ENCODE assay signal across 8 cellular contexts in genomic region chr1:23530089-23530749, GRCh38.
DNase-seq lines count a peak whose midpoint lies in the region; ATAC-seq and TF ChIP-seq lines count a peak whose summit lies in the region.

No MANE protein-coding gene starts in this region.

- DNase-seq in AG09309 (ENCODE audit: low read depth) (no peak), hepatic stellate cell (ENCODE audit: low spot score) (no peak)

- H3K9ac ChIP-seq in stomach smooth muscle (ENCODE audit: low read length in 2 of 2) = peak overlapping the region in 1 of 2 donors; percentile 27

- no peaks in the 10 kb centered on the region for H3K36me3 ChIP-seq in stomach smooth muscle (ENCODE audit: control insufficient read depth in 2 of 2, insufficient read depth in 2 of 2, low read length in 2 of 2)

- TF ChIP-seq CTCF in AG09309 (IDR thresholded peaks at IDR 0.05; ENCODE audit: control insufficient read depth, insufficient read depth, low read depth, low read length, missing control alignments) (no peak), WI38 (IDR thresholded peaks at IDR 0.05; ENCODE audit: low read depth, low read length) (no peak)

- peak; percentile 8 for ATAC-seq in GM21737 (IDR thresholded peaks at IDR 0.05; ENCODE audit: unreplicated experiment)
- no peak for ATAC-seq in HG03039 (IDR thresholded peaks at IDR 0.05; ENCODE audit: unreplicated experiment)
- no peak for ATAC-seq in HG02763 (IDR thresholded peaks at IDR 0.05; ENCODE audit: unreplicated experiment)

- no peak overlapping the region for H3K27ac ChIP-seq in stomach smooth muscle (ENCODE audit: low read length)

- peak overlapping the region; percentile 54 for H3K4me3 ChIP-seq in AG09309 (ENCODE audit: control insufficient read depth, low read depth, low read length)
- H3K4me3 ChIP-seq in WI38 (ENCODE audit: low read depth, low read length) = peak overlapping the region; percentile 65
- H3K4me3 ChIP-seq in iPS-11a (ENCODE audit: low read depth, low read length) = peak overlapping the region; percentile 45
- H3K4me3 ChIP-seq in stomach smooth muscle (ENCODE audit: low read length in 2 of 2) = peak overlapping the region; percentile 57 to 70

- peaks cover 17 to 18% of the 10 kb centered on the region in 2 donors for H3K27me3 ChIP-seq in stomach smooth muscle (ENCODE audit: control insufficient read depth in 1 of 2, insufficient read depth in 2 of 2, low read length in 2 of 2)

- H3K9me3 ChIP-seq in stomach smooth muscle (ENCODE audit: control insufficient read depth in 2 of 2, low read length in 2 of 2) = no peaks in the 10 kb centered on the region

- H3K4me1 ChIP-seq in stomach smooth muscle (ENCODE audit: control insufficient read depth, insufficient read depth, low read length) = peaks cover 24% of the 10 kb centered on the region
